Comparison of ENCODE assay signal across 8 cellular contexts in the genomic region with DNA sequence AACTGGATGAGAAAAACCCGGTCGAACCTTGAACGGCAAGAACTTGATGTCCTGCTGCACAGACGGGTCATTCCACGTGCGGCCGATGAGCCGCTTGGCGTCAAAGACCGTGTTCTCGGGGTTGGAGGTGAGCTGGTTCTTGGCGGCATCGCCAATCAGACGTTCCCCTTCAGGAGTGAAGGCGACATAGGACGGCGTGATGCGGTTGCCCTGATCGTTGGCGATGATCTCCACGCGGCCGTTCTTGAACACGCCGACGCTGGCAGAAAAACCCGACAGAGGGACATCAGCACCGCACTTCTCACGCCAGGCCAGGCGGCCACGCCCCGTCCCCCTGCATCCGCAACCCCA. TPM values are rescaled to one million over a fixed set of nuclear protein-coding genes. Genes with fewer than 3 reads are reported as not detected.
A peak's percentile ranks its signal among the peaks of the same experiment; 100 is the strongest.
DNase-seq lines count a peak whose midpoint lies in the region; ATAC-seq, FAIRE-seq and TF ChIP-seq lines count a peak whose summit lies in the region.

No MANE protein-coding gene starts in this region.

- H3K36me3 ChIP-seq in adipocyte (ENCODE audit: control insufficient read depth, insufficient read depth, low read length, severe bottlenecking) = peaks cover 44% of the 10 kb centered on the region
- peaks cover 48% of the 10 kb centered on the region for H3K36me3 ChIP-seq in iPS-20b (ENCODE audit: insufficient read depth, low read depth, low read length)

- peak; percentile 1 for ATAC-seq in GM21526 (IDR thresholded peaks at IDR 0.05; ENCODE audit: low FRiP score, unreplicated experiment)

- peak overlapping the region; percentile 99 for H3K4me3 ChIP-seq in NB4 (ENCODE audit: low read depth, low read length)
- peak overlapping the region; percentile 99 for H3K4me3 ChIP-seq in adipocyte (ENCODE audit: low read length)
- peak overlapping the region; percentile 100 for H3K4me3 ChIP-seq in iPS-20b (ENCODE audit: low read length)

- no peak for TF ChIP-seq CTCF in NB4 (IDR thresholded peaks at IDR 0.05; ENCODE audit: low read depth, low read length)

- H3K9me3 ChIP-seq in adipocyte (ENCODE audit: control insufficient read depth, low read length) (no peaks in the 10 kb centered on the region), iPS-20b (ENCODE audit: insufficient read depth, low read depth, low read length) (no peaks in the 10 kb centered on the region)

- DNase-seq in COLO668 (lab: John Stamatoyannopoulos, UW; ENCODE audit: unreplicated experiment) (peak; percentile 60), NB4 (ENCODE audit: low read depth) (peak; percentile 56), adipocyte (ENCODE audit: low read depth) (peak; percentile 60), frontal cortex (ENCODE audit: low spot score in 2 of 2) (no peak), NCI-H2081 (lab: John Stamatoyannopoulos, UW) (no peak)
- DNase-seq in stimulated activated CD4-positive, alpha-beta T cell treated with anti-CD3 and anti-CD28 coated beads, Interleukin-2, amount 100 ng/mL, for 4 hours (ENCODE audit: low read depth) = peak; percentile 22

- H3K27me3 ChIP-seq in adipocyte (replicated peaks; ENCODE audit: control insufficient read depth, insufficient read depth, low read length) (no peaks in the 10 kb centered on the region), iPS-20b (ENCODE audit: insufficient read depth, low read length) (no peaks in the 10 kb centered on the region)

- peak overlapping the region; percentile 25 for H3K27ac ChIP-seq in iPS-20b (ENCODE audit: low read length)

- TF ChIP-seq POLR2A in NB4 (IDR thresholded peaks at IDR 0.05; ENCODE audit: extremely low read depth, insufficient read length) = no peak

- H3K4me1 ChIP-seq in adipocyte (ENCODE audit: control insufficient read depth, insufficient read depth, low read length) = peaks cover 54% of the 10 kb centered on the region
- peaks cover 3% of the 10 kb centered on the region; the same call in 1 of the 2 replicates for H3K4me1 ChIP-seq in iPS-20b (ENCODE audit: insufficient read depth, low read length)

- H3K9ac ChIP-seq in adipocyte (ENCODE audit: low read length) = peak overlapping the region; percentile 96
- H3K9ac ChIP-seq in iPS-20b (ENCODE audit: low read depth, low read length) = peak overlapping the region; percentile 98

- FAIRE-seq in frontal cortex (lab: Jason Lieb, UNC) = no peak

RNA-seq across cellular contexts. Expression of a gene that starts 0.5 kb away (rescaled TPM):
- 23.6 TPM for total RNA-seq in frontal cortex

RNA-seq across cellular contexts. Expression of a gene that starts 21.0 kb away (rescaled TPM):
- 74.2 TPM for total RNA-seq in frontal cortex

RNA-seq across cellular contexts. Expression of a gene that starts 40.3 kb away (rescaled TPM):
- total RNA-seq in frontal cortex = 25.7 TPM

RNA-seq across cellular contexts. Expression of a gene that starts 51.0 kb away (rescaled TPM):
- total RNA-seq in frontal cortex = 19.2 TPM

Comparison
In these comparisons a context has a peak if more than half of its experiments do, and no peak if none do; other contexts are left out.
1. DNase-seq: peak in COLO668 (single experiment), NB4 (single experiment), adipocyte (single experiment) and stimulated activated CD4-positive, alpha-beta T cell treated with anti-CD3 and anti-CD28 coated beads, Interleukin-2, amount 100 ng/mL, for 4 hours (single experiment); none in frontal cortex (0 of 2) and NCI-H2081 (0 of 2).
2. Peak in every context shown above with its lines, with median percentiles within 50 percentile points of each other: H3K4me3 ChIP-seq.